1 cellular context compared by ENCODE assay signal in the genomic region with DNA sequence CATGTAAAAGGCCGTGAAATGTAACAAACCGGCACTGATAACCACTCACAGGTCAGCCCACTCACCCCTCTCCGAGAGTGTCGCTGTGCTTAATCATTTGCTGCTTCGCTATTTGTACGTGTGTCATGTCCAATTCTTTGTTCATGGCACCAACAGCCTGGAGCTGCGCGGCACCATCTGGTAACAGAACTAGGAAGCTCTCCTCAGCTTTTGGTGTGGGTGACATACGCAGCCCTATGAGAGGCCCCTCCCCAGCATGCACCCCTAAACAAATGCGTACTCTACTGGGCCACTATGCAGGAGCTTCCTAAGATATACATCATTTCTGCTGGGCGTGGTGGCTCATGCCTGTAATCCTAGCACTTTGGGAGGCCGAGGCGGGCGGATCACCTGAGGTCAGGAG.
A peak's percentile ranks its signal among the peaks of the same experiment; 100 is the strongest.
TF ChIP-seq lines count a peak whose summit lies in the region.

No MANE protein-coding gene starts in this region.

TF ChIP-seq in HepG2, 621 proteins besides CTCF, POLR2A, EP300 and RAD21:
- TF ChIP-seq ZNF570 (CRISPR knock-in tag; IDR thresholded peaks at IDR 0.05; ENCODE audit: borderline replicate concordance) = no peak
- TF ChIP-seq ZNF780A (CRISPR knock-in tag; IDR thresholded peaks at IDR 0.05) = no peak
- no peak for TF ChIP-seq ZNF670 (CRISPR knock-in tag; IDR thresholded peaks at IDR 0.05; ENCODE audit: borderline replicate concordance)
- TF ChIP-seq, protein P1, sequence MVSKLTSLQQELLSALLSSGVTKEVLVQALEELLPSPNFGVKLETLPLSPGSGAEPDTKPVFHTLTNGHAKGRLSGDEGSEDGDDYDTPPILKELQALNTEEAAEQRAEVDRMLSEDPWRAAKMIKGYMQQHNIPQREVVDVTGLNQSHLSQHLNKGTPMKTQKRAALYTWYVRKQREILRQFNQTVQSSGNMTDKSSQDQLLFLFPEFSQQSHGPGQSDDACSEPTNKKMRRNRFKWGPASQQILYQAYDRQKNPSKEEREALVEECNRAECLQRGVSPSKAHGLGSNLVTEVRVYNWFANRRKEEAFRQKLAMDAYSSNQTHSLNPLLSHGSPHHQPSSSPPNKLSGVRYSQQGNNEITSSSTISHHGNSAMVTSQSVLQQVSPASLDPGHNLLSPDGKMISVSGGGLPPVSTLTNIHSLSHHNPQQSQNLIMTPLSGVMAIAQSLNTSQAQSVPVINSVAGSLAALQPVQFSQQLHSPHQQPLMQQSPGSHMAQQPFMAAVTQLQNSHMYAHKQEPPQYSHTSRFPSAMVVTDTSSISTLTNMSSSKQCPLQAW (CRISPR knock-in tag; IDR thresholded peaks at IDR 0.05) = 0 out of 2 replicates have a peak, but pooled peaks have one; percentile 20
- TF ChIP-seq POLR2G (IDR thresholded peaks at IDR 0.05; ENCODE audit: low read depth, low read length) = peak; percentile 22; the same call in 1 of the 2 replicates
- no peak for TF ChIP-seq HDAC1 (CRISPR knock-in tag; IDR thresholded peaks at IDR 0.05)
- no peak for TF ChIP-seq ADNP (CRISPR knock-in tag; IDR thresholded peaks at IDR 0.05)
- TF ChIP-seq, protein P2, sequence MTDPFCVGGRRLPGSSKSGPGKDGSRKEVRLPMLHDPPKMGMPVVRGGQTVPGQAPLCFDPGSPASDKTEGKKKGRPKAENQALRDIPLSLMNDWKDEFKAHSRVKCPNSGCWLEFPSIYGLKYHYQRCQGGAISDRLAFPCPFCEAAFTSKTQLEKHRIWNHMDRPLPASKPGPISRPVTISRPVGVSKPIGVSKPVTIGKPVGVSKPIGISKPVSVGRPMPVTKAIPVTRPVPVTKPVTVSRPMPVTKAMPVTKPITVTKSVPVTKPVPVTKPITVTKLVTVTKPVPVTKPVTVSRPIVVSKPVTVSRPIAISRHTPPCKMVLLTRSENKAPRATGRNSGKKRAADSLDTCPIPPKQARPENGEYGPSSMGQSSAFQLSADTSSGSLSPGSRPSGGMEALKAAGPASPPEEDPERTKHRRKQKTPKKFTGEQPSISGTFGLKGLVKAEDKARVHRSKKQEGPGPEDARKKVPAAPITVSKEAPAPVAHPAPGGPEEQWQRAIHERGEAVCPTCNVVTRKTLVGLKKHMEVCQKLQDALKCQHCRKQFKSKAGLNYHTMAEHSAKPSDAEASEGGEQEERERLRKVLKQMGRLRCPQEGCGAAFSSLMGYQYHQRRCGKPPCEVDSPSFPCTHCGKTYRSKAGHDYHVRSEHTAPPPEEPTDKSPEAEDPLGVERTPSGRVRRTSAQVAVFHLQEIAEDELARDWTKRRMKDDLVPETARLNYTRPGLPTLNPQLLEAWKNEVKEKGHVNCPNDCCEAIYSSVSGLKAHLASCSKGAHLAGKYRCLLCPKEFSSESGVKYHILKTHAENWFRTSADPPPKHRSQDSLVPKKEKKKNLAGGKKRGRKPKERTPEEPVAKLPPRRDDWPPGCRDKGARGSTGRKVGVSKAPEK (CRISPR knock-in tag; IDR thresholded peaks at IDR 0.05; ENCODE audit: borderline replicate concordance) = no peak
- TF ChIP-seq, protein P3, sequence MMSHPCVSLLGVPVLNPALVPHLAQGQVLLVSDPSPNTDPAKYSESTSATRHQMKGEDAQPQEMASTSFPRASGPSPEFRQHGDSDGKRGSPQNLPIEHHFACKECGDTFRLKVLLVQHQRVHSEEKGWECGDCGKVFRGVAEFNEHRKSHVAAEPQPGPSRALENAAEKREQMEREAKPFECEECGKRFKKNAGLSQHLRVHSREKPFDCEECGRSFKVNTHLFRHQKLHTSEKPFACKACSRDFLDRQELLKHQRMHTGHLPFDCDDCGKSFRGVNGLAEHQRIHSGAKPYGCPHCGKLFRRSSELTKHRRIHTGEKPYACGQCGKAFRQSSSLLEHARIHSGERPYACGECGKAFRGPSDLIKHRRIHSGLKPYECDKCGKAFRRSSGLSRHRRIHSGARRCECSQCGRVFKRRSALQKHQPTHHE (CRISPR knock-in tag; IDR thresholded peaks at IDR 0.05; ENCODE audit: borderline replicate concordance) = no peak
- TF ChIP-seq AGO2 (optimal IDR thresholded peaks at IDR 0.05; ENCODE audit: low read depth, low read length) = peak; percentile 20
- TF ChIP-seq, protein P4, sequence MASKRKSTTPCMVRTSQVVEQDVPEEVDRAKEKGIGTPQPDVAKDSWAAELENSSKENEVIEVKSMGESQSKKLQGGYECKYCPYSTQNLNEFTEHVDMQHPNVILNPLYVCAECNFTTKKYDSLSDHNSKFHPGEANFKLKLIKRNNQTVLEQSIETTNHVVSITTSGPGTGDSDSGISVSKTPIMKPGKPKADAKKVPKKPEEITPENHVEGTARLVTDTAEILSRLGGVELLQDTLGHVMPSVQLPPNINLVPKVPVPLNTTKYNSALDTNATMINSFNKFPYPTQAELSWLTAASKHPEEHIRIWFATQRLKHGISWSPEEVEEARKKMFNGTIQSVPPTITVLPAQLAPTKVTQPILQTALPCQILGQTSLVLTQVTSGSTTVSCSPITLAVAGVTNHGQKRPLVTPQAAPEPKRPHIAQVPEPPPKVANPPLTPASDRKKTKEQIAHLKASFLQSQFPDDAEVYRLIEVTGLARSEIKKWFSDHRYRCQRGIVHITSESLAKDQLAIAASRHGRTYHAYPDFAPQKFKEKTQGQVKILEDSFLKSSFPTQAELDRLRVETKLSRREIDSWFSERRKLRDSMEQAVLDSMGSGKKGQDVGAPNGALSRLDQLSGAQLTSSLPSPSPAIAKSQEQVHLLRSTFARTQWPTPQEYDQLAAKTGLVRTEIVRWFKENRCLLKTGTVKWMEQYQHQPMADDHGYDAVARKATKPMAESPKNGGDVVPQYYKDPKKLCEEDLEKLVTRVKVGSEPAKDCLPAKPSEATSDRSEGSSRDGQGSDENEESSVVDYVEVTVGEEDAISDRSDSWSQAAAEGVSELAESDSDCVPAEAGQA (IDR thresholded peaks at IDR 0.05; ENCODE audit: low read depth) = no peak
- TF ChIP-seq, protein P4 (CRISPR knock-in tag; IDR thresholded peaks at IDR 0.05; ENCODE audit: borderline replicate concordance) = no peak
- TF ChIP-seq ZKSCAN5 (CRISPR knock-in tag; IDR thresholded peaks at IDR 0.05) = no peak
- TF ChIP-seq, protein P5, sequence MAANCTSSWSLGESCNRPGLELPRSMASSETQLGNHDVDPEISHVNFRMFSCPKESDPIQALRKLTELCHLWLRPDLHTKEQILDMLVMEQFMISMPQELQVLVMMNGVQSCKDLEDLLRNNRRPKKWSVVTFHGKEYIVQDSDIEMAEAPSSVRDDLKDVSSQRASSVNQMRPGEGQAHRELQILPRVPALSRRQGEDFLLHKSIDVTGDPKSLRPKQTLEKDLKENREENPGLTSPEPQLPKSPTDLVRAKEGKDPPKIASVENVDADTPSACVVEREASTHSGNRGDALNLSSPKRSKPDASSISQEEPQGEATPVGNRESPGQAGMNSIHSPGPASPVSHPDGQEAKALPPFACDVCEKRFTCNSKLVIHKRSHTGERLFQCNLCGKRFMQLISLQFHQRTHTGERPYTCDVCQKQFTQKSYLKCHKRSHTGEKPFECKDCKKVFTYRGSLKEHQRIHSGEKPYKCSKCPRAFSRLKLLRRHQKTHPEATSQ (CRISPR knock-in tag; IDR thresholded peaks at IDR 0.05; ENCODE audit: borderline replicate concordance) = no peak
- TF ChIP-seq, protein P6, sequence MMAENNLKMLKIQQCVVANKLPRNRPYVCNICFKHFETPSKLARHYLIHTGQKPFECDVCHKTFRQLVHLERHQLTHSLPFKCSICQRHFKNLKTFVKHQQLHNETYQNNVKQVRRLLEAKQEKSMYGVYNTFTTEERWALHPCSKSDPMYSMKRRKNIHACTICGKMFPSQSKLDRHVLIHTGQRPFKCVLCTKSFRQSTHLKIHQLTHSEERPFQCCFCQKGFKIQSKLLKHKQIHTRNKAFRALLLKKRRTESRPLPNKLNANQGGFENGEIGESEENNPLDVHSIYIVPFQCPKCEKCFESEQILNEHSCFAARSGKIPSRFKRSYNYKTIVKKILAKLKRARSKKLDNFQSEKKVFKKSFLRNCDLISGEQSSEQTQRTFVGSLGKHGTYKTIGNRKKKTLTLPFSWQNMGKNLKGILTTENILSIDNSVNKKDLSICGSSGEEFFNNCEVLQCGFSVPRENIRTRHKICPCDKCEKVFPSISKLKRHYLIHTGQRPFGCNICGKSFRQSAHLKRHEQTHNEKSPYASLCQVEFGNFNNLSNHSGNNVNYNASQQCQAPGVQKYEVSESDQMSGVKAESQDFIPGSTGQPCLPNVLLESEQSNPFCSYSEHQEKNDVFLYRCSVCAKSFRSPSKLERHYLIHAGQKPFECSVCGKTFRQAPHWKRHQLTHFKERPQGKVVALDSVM (CRISPR knock-in tag; IDR thresholded peaks at IDR 0.05) = no peak
- TF ChIP-seq, protein P7, sequence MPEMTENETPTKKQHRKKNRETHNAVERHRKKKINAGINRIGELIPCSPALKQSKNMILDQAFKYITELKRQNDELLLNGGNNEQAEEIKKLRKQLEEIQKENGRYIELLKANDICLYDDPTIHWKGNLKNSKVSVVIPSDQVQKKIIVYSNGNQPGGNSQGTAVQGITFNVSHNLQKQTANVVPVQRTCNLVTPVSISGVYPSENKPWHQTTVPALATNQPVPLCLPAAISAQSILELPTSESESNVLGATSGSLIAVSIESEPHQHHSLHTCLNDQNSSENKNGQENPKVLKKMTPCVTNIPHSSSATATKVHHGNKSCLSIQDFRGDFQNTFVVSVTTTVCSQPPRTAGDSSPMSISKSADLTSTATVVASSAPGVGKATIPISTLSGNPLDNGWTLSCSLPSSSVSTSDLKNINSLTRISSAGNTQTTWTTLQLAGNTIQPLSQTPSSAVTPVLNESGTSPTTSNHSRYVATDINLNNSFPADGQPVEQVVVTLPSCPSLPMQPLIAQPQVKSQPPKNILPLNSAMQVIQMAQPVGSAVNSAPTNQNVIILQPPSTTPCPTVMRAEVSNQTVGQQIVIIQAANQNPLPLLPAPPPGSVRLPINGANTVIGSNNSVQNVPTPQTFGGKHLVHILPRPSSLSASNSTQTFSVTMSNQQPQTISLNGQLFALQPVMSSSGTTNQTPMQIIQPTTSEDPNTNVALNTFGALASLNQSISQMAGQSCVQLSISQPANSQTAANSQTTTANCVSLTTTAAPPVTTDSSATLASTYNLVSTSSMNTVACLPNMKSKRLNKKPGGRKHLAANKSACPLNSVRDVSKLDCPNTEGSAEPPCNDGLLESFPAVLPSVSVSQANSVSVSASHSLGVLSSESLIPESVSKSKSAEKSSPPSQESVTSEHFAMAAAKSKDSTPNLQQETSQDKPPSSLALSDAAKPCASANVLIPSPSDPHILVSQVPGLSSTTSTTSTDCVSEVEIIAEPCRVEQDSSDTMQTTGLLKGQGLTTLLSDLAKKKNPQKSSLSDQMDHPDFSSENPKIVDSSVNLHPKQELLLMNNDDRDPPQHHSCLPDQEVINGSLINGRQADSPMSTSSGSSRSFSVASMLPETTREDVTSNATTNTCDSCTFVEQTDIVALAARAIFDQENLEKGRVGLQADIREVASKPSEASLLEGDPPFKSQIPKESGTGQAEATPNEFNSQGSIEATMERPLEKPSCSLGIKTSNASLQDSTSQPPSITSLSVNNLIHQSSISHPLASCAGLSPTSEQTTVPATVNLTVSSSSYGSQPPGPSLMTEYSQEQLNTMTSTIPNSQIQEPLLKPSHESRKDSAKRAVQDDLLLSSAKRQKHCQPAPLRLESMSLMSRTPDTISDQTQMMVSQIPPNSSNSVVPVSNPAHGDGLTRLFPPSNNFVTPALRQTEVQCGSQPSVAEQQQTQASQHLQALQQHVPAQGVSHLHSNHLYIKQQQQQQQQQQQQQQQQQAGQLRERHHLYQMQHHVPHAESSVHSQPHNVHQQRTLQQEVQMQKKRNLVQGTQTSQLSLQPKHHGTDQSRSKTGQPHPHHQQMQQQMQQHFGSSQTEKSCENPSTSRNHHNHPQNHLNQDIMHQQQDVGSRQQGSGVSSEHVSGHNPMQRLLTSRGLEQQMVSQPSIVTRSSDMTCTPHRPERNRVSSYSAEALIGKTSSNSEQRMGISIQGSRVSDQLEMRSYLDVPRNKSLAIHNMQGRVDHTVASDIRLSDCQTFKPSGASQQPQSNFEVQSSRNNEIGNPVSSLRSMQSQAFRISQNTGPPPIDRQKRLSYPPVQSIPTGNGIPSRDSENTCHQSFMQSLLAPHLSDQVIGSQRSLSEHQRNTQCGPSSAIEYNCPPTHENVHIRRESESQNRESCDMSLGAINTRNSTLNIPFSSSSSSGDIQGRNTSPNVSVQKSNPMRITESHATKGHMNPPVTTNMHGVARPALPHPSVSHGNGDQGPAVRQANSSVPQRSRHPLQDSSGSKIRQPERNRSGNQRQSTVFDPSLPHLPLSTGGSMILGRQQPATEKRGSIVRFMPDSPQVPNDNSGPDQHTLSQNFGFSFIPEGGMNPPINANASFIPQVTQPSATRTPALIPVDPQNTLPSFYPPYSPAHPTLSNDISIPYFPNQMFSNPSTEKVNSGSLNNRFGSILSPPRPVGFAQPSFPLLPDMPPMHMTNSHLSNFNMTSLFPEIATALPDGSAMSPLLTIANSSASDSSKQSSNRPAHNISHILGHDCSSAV (CRISPR knock-in tag; IDR thresholded peaks at IDR 0.05; ENCODE audit: borderline replicate concordance) = no peak
- peak; percentile 51; the same call in 1 of the 2 replicates for TF ChIP-seq ZBTB38 (CRISPR knock-in tag; IDR thresholded peaks at IDR 0.05)
